Comparison of ENCODE assay signal across 1 cellular context in genomic region chr10:32956365-32957197, GRCh38.
TF ChIP-seq lines count a peak whose summit lies in the region.

No MANE protein-coding gene starts in this region.

TF ChIP-seq in A549, 52 proteins besides CTCF, POLR2A, EP300 and RAD21 (continued from another document):
- no peak for TF ChIP-seq ATOH8 (CRISPR knock-in tag; IDR thresholded peaks at IDR 0.05; ENCODE audit: low read depth)
- no peak for TF ChIP-seq KDM5A (IDR thresholded peaks at IDR 0.05)
- TF ChIP-seq GATA3 (IDR thresholded peaks at IDR 0.05; ENCODE audit: borderline replicate concordance), result no peak; the same call in 1 of the 2 replicates
- no peak for TF ChIP-seq JUNB (IDR thresholded peaks at IDR 0.05)
- peak; percentile 67; the same call in 1 of the 2 replicates for TF ChIP-seq HMGXB4 (CRISPR knock-in tag; IDR thresholded peaks at IDR 0.05; ENCODE audit: borderline replicate concordance)
- TF ChIP-seq REST (IDR thresholded peaks at IDR 0.05), result no peak
- no peak for TF ChIP-seq RCOR1 (IDR thresholded peaks at IDR 0.05; ENCODE audit: low read depth, low read length)
- peak; percentile 59; the same call in 1 of the 2 replicates for TF ChIP-seq FOSB (CRISPR knock-in tag; IDR thresholded peaks at IDR 0.05)
- no peak for TF ChIP-seq RNF2 (IDR thresholded peaks at IDR 0.05; ENCODE audit: borderline replicate concordance, low read depth)
- peak; percentile 74; the same call in 1 of the 2 replicates for TF ChIP-seq RARB (CRISPR knock-in tag; IDR thresholded peaks at IDR 0.05)
- no peak for TF ChIP-seq POLR2AphosphoS2 (conservative IDR thresholded peaks at IDR 0.05; ENCODE audit: low read length)
- TF ChIP-seq TFCP2L1 (CRISPR knock-in tag; IDR thresholded peaks at IDR 0.05), result 0 out of 2 replicates have a peak, but pooled peaks have one; percentile 3
- TF ChIP-seq MYC (IDR thresholded peaks at IDR 0.05; ENCODE audit: borderline replicate concordance, low read length), result no peak
- no peak for TF ChIP-seq FOXS1 (CRISPR knock-in tag; IDR thresholded peaks at IDR 0.05)
- TF ChIP-seq ZC3H11A (IDR thresholded peaks at IDR 0.05), result no peak
- no peak for TF ChIP-seq MAFK (IDR thresholded peaks at IDR 0.05; ENCODE audit: partially characterized antibody)
